ENCODE assay signal across 9 cellular contexts in the genomic region with DNA sequence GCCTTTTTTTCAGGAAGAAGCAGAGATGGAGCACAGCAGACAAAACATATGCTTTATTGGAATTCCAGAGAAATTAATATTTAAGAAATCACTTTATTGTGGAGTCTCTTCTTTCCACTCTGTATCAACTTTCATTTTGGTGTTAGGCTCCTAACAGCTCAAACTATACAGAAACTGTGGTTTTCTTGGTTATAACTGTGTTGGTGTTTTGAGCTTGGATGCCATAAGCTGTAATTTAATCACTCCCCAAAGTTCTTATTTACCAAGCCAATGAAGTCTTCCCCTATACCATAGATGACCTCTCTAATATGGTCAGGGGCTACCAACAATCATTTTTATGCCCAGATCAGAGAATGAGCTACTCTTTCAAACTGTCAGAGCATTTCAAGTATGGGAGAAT.
"Had no signal": no experiment of that assay in that cellular context is flagged by ENCODE, and none has a peak within 500 bp of the region (broad histone marks: within the 10 kb centered on the region; RNA-seq: fewer than 3 reads in every experiment).

No MANE protein-coding gene starts in this region.

- H3K9ac ChIP-seq: GM23248 had no signal

- H3K4me1 ChIP-seq: HAP-1 had no signal

- H3K4me3 ChIP-seq: GM23248, GM23338, HAP-1 had no signal

- H3K36me3 ChIP-seq: HAP-1 had no signal

- H3K27ac Mint-ChIP-seq: GM23338, H9, HFFc6 had no signal

- DNase-seq: GM23248, GOT3, H7, H9, HCEC 1CT, HFFc6 had no signal

- H3K4me3 Mint-ChIP-seq: GM23338, H9, HFFc6 had no signal

- H3K27ac ChIP-seq: GM23248 had no signal

- ATAC-seq: GM23338, HCT116 had no signal
